Comparison of ENCODE assay signal across 30 cellular contexts in genomic region chr13:100095498-100095897, GRCh38.
"Had no signal": no experiment of that assay in that cellular context is flagged by ENCODE, and none has a peak within 500 bp of the region (broad histone marks: within the 10 kb centered on the region; RNA-seq: fewer than 3 reads in every experiment).

No MANE protein-coding gene starts in this region.

- H3K27me3 Mint-ChIP-seq: activated CD8-positive, alpha-beta T cell treated with anti-CD3 and anti-CD28 coated beads for 36 hours; activated naive CD4-positive, alpha-beta T cell treated with anti-CD3 and anti-CD28 coated beads, Interleukin-2, amount 50 U/mL, for 24 hours; activated naive CD8-positive, alpha-beta T cell treated with anti-CD3 and anti-CD28 coated beads, Interleukin-2, amount 10 ng/mL, durations not matched to agents 7 days and 5 days had no signal

- H3K36me3 ChIP-seq: ascending aorta had no signal

- H3K4me3 Mint-ChIP-seq: activated CD4-positive, alpha-beta T cell treated with anti-CD3 and anti-CD28 coated beads, Interleukin-2, amount 10 ng/mL, durations not matched to agents 24 days and 14 days; activated CD8-positive, alpha-beta T cell treated with anti-CD3 and anti-CD28 coated beads for 36 hours; activated naive CD4-positive, alpha-beta T cell treated with anti-CD3 and anti-CD28 coated beads, Interleukin-2, amount 50 U/mL, for 24 hours; activated naive CD8-positive, alpha-beta T cell treated with anti-CD3 and anti-CD28 coated beads, Interleukin-2, amount 10 ng/mL, durations not matched to agents 7 days and 5 days had no signal

- H3K4me3 ChIP-seq: ascending aorta had no signal

- H3K27me3 ChIP-seq: ascending aorta had no signal

- ATAC-seq: activated CD8-positive, alpha-beta T cell treated with anti-CD3 and anti-CD28 coated beads for 36 hours had no signal

- H3K9me3 Mint-ChIP-seq: activated CD4-positive, alpha-beta T cell treated with anti-CD3 and anti-CD28 coated beads, Interleukin-2, amount 10 ng/mL, durations not matched to agents 24 days and 14 days; activated CD8-positive, alpha-beta T cell treated with anti-CD3 and anti-CD28 coated beads for 36 hours; activated naive CD4-positive, alpha-beta T cell treated with anti-CD3 and anti-CD28 coated beads, Interleukin-2, amount 50 U/mL, for 24 hours; activated naive CD8-positive, alpha-beta T cell treated with anti-CD3 and anti-CD28 coated beads, Interleukin-2, amount 10 ng/mL, durations not matched to agents 7 days and 5 days; activated T-helper 2 cell treated with anti-CD3 and anti-CD28 coated beads, Interferon-gamma antibody, Interleukin-2, Interleukin-4, amounts not matched to agents 10 μg/mL and 5 μg/mL and 100 μg/mL, durations not matched to agents 14 hours and 24 hours and 36 hours had no signal

- H3K27ac ChIP-seq: ascending aorta, WERI-Rb-1 had no signal

- H3K27ac Mint-ChIP-seq: activated CD4-positive, alpha-beta T cell treated with anti-CD3 and anti-CD28 coated beads, Interleukin-2, amount 10 ng/mL, durations not matched to agents 24 days and 14 days; activated CD8-positive, alpha-beta T cell treated with anti-CD3 and anti-CD28 coated beads for 36 hours; activated naive CD4-positive, alpha-beta T cell treated with anti-CD3 and anti-CD28 coated beads, Interleukin-2, amount 50 U/mL, for 24 hours; activated naive CD8-positive, alpha-beta T cell treated with anti-CD3 and anti-CD28 coated beads, Interleukin-2, amount 10 ng/mL, durations not matched to agents 7 days and 5 days; activated T-helper 2 cell treated with anti-CD3 and anti-CD28 coated beads, Interferon-gamma antibody, Interleukin-2, Interleukin-4, amounts not matched to agents 10 μg/mL and 5 μg/mL and 100 μg/mL, durations not matched to agents 14 hours and 24 hours and 36 hours had no signal

- DNase-seq: activated CD4-positive, alpha-beta T cell treated with anti-CD3 and anti-CD28 coated beads, Interleukin-2, amount 10 ng/mL, durations not matched to agents 24 days and 14 days; activated CD4-positive, alpha-beta T cell treated with anti-CD3 and anti-CD28 coated beads, Interleukin-2, amount 50 U/mL, for 4 hours; activated CD8-positive, alpha-beta T cell treated with anti-CD3 and anti-CD28 coated beads for 36 hours; activated gamma-delta T cell; activated naive CD4-positive, alpha-beta T cell treated with Interleukin-2 at 50 U/mL for 16 hours; activated naive CD8-positive, alpha-beta T cell treated with anti-CD3 and anti-CD28 coated beads, Interleukin-2, amount 10 ng/mL, durations not matched to agents 7 days and 5 days; activated T-cell treated with anti-CD3 and anti-CD28 coated beads, Interleukin-2, amount 50 U/mL, for 1 hour; amygdala; KBM-7; MM.1S; MV-4-11; NCI-H1092; NCI-H1417; NCI-H146; NCI-H187; NCI-H2029 treated with DMSO at 0.1 percent for 48 hours; NCI-H2107; NCI-H2171; NCI-H510A; NCI-H526; NCI-H748 treated with DMSO at 0.1 percent for 48 hours; OCI-M1; Right ventricle myocardium superior; SW 1271; T-helper 1 cell; T-helper 9 cell; WERI-Rb-1 had no signal

- H3K9me3 ChIP-seq: ascending aorta had no signal
